ENCODE assay signal across 1 cellular context in the genomic region with DNA sequence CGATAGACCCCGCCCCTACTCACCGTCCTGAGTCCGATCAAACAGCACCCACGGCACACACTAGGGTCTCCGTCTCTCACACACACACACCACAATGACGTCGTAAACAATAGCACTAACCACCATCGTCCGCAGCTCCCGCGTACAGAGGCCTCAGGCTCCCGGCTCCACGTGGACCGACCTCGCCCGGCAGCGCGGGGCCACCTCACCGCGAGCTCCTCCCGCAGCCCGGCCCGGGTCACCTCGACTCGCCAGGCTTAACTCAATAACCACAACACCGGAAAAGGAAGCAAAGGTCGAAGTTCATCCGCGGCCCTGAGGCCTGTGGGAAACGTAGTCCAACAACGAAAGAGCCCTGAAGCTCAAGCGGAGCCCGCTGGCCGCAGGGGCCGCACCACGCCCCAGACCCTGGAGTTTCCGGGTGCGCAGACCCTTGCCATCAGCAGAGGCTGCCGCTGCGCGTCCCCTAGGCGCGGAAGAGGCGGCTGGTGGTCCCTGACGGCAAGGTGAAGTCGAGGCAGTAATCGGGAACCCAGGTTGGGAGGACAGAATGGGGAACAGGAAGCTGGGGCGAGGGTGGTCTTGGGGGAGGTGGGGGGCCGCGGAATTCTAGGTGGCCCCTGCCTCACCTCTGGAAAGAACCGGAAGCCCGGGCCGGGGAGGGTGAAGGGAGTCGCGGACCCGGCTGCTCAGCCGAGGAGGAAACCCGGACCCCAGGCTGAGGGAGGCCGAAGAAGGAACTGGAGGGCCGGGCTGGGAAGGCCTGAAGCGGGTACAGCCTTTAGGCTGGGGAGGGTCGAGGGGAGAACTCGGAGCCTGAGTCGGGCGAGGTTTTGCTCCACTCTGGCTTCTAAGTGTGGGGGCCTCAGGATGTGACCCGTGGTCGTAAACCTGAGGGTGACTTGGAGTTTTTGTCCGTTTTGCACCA.
A peak's percentile ranks its signal among the peaks of the same experiment; 100 is the strongest.
TF ChIP-seq lines count a peak whose summit lies in the region.

Gene ZNF529, minus strand, starts transcription at position 273 of the 928 bp plus-strand sequence. CDS start 946 bp downstream, outside the sequence.

TF ChIP-seq in H1, 55 proteins besides CTCF, POLR2A, EP300 and RAD21 (continued from another document):
- TF ChIP-seq FOSL1 (IDR thresholded peaks at IDR 0.05; ENCODE audit: insufficient read depth, low read depth, low read length): no peak
- no peak for TF ChIP-seq CHD7 (IDR thresholded peaks at IDR 0.05; ENCODE audit: insufficient replicate concordance, low read length)
- no peak for TF ChIP-seq CTBP2 (IDR thresholded peaks at IDR 0.05; ENCODE audit: borderline replicate concordance, insufficient read depth, insufficient read length, low read length)
- TF ChIP-seq JUN (IDR thresholded peaks at IDR 0.05; ENCODE audit: low read depth, low read length): no peak
- TF ChIP-seq JUND (IDR thresholded peaks at IDR 0.05; ENCODE audit: low read length): 0 out of 2 replicates have a peak, but pooled peaks have one; percentile 0
- TF ChIP-seq SIRT6 (IDR thresholded peaks at IDR 0.05; ENCODE audit: low read length): no peak
- no peak for TF ChIP-seq BCL11A (IDR thresholded peaks at IDR 0.05; ENCODE audit: low read depth in 2 of 2, low read length in 2 of 2)
- TF ChIP-seq GTF2F1 (IDR thresholded peaks at IDR 0.05; ENCODE audit: borderline replicate concordance, low read depth, low read length): peak; percentile 23; the same call in 1 of the 2 replicates
- TF ChIP-seq ZNF274 (IDR thresholded peaks at IDR 0.05; ENCODE audit: borderline replicate concordance, extremely low read depth, low read length): no peak
- no peak for TF ChIP-seq KDM1A (IDR thresholded peaks at IDR 0.05; ENCODE audit: borderline replicate concordance, low read length)
- no peak for TF ChIP-seq CHD1 (IDR thresholded peaks at IDR 0.05; ENCODE audit: low read depth, low read length)
- no peak for TF ChIP-seq MAFK (IDR thresholded peaks at IDR 0.05; ENCODE audit: low read depth, low read length)
- no peak for TF ChIP-seq BACH1 (IDR thresholded peaks at IDR 0.05; ENCODE audit: low read length)
- no peak for TF ChIP-seq RBBP5 (IDR thresholded peaks at IDR 0.05; ENCODE audit: borderline replicate concordance, low read depth, low read length)
- no peak for TF ChIP-seq RFX5 (IDR thresholded peaks at IDR 0.05; ENCODE audit: borderline replicate concordance, low read depth, low read length)
- no peak for TF ChIP-seq ATF2 (IDR thresholded peaks at IDR 0.05; ENCODE audit: low read length)
- peak; percentile 76 for TF ChIP-seq TAF7 (optimal IDR thresholded peaks at IDR 0.05; ENCODE audit: borderline replicate concordance, low read depth, low read length)
- TF ChIP-seq SRF (IDR thresholded peaks at IDR 0.05; ENCODE audit: low read depth, low read length): no peak
- TF ChIP-seq HDAC6 (IDR thresholded peaks at IDR 0.05; ENCODE audit: low read depth, low read length): no peak
- TF ChIP-seq PHF8 (conservative IDR thresholded peaks at IDR 0.05; ENCODE audit: low read depth, low read length): peak; percentile 99
- no peak for TF ChIP-seq EGR1 (IDR thresholded peaks at IDR 0.05; ENCODE audit: borderline replicate concordance, low read depth, low read length)
- TF ChIP-seq HDAC2 (IDR thresholded peaks at IDR 0.05; ENCODE audit: borderline replicate concordance in 1 of 2, low read depth in 2 of 2, low read length in 2 of 2): peak in 1 of 2 experiments; percentile 53; a peak in 1 of 4 replicates
- no peak for TF ChIP-seq POU5F1 (IDR thresholded peaks at IDR 0.05; ENCODE audit: low read depth, low read length)
- TF ChIP-seq EZH2 (IDR thresholded peaks at IDR 0.05; ENCODE audit: low read depth, low read length, severe bottlenecking): no peak
- TF ChIP-seq SIN3A (conservative IDR thresholded peaks at IDR 0.05 in 1 of 2, IDR thresholded peaks at IDR 0.05 in 1 of 2; ENCODE audit: low read depth in 1 of 2, low read length in 2 of 2): peak in 1 of 2 experiments; percentile 90; a peak in 2 of 4 replicates
- TF ChIP-seq CREB1 (IDR thresholded peaks at IDR 0.05): no peak; the same call in none of the 2 replicates
- peak; percentile 90 for TF ChIP-seq SIX5 (IDR thresholded peaks at IDR 0.05; ENCODE audit: low read depth, low read length)
- peak; percentile 54 for TF ChIP-seq ASH2L (IDR thresholded peaks at IDR 0.05; ENCODE audit: low read length)
- no peak for TF ChIP-seq RXRA (IDR thresholded peaks at IDR 0.05; ENCODE audit: insufficient read depth, low read depth, low read length)
- TF ChIP-seq TBP (IDR thresholded peaks at IDR 0.05; ENCODE audit: low read depth, low read length): peak; percentile 72
- no peak for TF ChIP-seq SP1 (IDR thresholded peaks at IDR 0.05; ENCODE audit: low read depth, low read length)
- no peak for TF ChIP-seq BRCA1 (IDR thresholded peaks at IDR 0.05; ENCODE audit: low read depth, low read length)
- no peak for TF ChIP-seq TCF12 (IDR thresholded peaks at IDR 0.05; ENCODE audit: low read depth, low read length)
- TF ChIP-seq GABPA (IDR thresholded peaks at IDR 0.05; ENCODE audit: borderline replicate concordance, insufficient read depth, low read length): peak; percentile 87; the same call in 1 of the 2 replicates
- TF ChIP-seq TAF1 (IDR thresholded peaks at IDR 0.05; ENCODE audit: low read depth, low read length): peak; percentile 81
- no peak for TF ChIP-seq SP2 (IDR thresholded peaks at IDR 0.05; ENCODE audit: low read length)
- no peak for TF ChIP-seq CEBPB (IDR thresholded peaks at IDR 0.05; ENCODE audit: low read depth, low read length)
- peak; percentile 85 for TF ChIP-seq E2F6 (IDR thresholded peaks at IDR 0.05)
- TF ChIP-seq SUZ12 (IDR thresholded peaks at IDR 0.05; ENCODE audit: low read length): no peak
- TF ChIP-seq CBX5 (IDR thresholded peaks at IDR 0.05; ENCODE audit: low read depth, low read length): no peak
- peak; percentile 73 for TF ChIP-seq KDM4A (IDR thresholded peaks at IDR 0.05; ENCODE audit: low read depth, low read length, severe bottlenecking)
- TF ChIP-seq CBX8 (IDR thresholded peaks at IDR 0.05; ENCODE audit: borderline replicate concordance, low read depth, low read length): no peak
- peak; percentile 58 for TF ChIP-seq SAP30 (IDR thresholded peaks at IDR 0.05; ENCODE audit: insufficient read depth, insufficient replicate concordance, low read length)
- no peak for TF ChIP-seq RNF2 (IDR thresholded peaks at IDR 0.05; ENCODE audit: borderline replicate concordance, low read depth, low read length, missing control alignments, poor library complexity, severe bottlenecking)
- TF ChIP-seq, protein P1, sequence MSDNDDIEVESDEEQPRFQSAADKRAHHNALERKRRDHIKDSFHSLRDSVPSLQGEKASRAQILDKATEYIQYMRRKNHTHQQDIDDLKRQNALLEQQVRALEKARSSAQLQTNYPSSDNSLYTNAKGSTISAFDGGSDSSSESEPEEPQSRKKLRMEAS (IDR thresholded peaks at IDR 0.05): peak; percentile 96
- peak; percentile 97 for TF ChIP-seq POLR2AphosphoS5 (IDR thresholded peaks at IDR 0.05; ENCODE audit: low read depth, low read length)
- TF ChIP-seq NRF1 (IDR thresholded peaks at IDR 0.05; ENCODE audit: low read depth, low read length): no peak
- TF ChIP-seq, protein P2, sequence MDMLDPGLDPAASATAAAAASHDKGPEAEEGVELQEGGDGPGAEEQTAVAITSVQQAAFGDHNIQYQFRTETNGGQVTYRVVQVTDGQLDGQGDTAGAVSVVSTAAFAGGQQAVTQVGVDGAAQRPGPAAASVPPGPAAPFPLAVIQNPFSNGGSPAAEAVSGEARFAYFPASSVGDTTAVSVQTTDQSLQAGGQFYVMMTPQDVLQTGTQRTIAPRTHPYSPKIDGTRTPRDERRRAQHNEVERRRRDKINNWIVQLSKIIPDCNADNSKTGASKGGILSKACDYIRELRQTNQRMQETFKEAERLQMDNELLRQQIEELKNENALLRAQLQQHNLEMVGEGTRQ (IDR thresholded peaks at IDR 0.05; ENCODE audit: low read length): no peak
- no peak for TF ChIP-seq NANOG (IDR thresholded peaks at IDR 0.05; ENCODE audit: insufficient read depth, low read depth, low read length, poor library complexity, severe bottlenecking)
TF ChIP-seq in H1: peak in this region for 18.
